Comparison of ENCODE assay signal across 24 cellular contexts in genomic region chr2:127565261-127566138, GRCh38. TPM values are rescaled to one million over a fixed set of nuclear protein-coding genes. Genes with fewer than 3 reads are reported as not detected.
"Had no signal": no experiment of that assay in that cellular context is flagged by ENCODE, and none has a peak within 500 bp of the region (broad histone marks: within the 10 kb centered on the region; RNA-seq: fewer than 3 reads in every experiment).

No MANE protein-coding gene starts in this region.

- H3K36me3 ChIP-seq: adrenal gland, ascending aorta, right lobe of liver, thyroid gland, upper lobe of right lung had no signal

- H3K9me3 ChIP-seq: adrenal gland, ascending aorta, right lobe of liver, thyroid gland, upper lobe of right lung had no signal

- DNase-seq: activated CD4-positive, alpha-beta T cell treated with anti-CD3 and anti-CD28 coated beads for 36 hours; activated CD4-positive, alpha-beta T cell treated with anti-CD3 and anti-CD28 coated beads, Interleukin-2, amount 50 U/mL, for 4 hours; activated CD4-positive, CD25-positive, alpha-beta regulatory T cell; activated naive CD4-positive, alpha-beta T cell treated with anti-CD3 and anti-CD28 coated beads for 36 hours; activated naive CD8-positive, alpha-beta T cell treated with anti-CD3 and anti-CD28 coated beads for 36 hours; activated T-cell treated with anti-CD3 and anti-CD28 coated beads, Interleukin-2, amount 50 U/mL, for 72 hours; caudate nucleus; effector CD4-positive, alpha-beta T cell; islet precursor cell; left cardiac atrium; mammary epithelial cell; naive B cell; occipital lobe; stimulated activated CD4-positive, alpha-beta T cell treated with anti-CD3 and anti-CD28 coated beads, Interleukin-4, amount 100 ng/mL, for 24 hours; stimulated activated naive CD8-positive, alpha-beta T cell treated with anti-CD3 and anti-CD28 coated beads, Interleukin-15, amount 100 ng/mL, for 72 hours; thyroid gland; upper lobe of right lung had no signal

- H3K4me3 ChIP-seq: adrenal gland, ascending aorta, right lobe of liver, SK-N-MC, skin epidermis, thyroid gland, upper lobe of right lung had no signal

- ATAC-seq: activated CD4-positive, alpha-beta T cell treated with anti-CD3 and anti-CD28 coated beads for 36 hours; activated T-cell treated with anti-CD3 and anti-CD28 coated beads, Interleukin-2, amount 50 U/mL, for 72 hours; left cardiac atrium; right lobe of liver; stimulated activated memory B cell treated with anti-CD40 and anti-IgM and Interleukin-4, amounts not matched to agents 10 μg/mL and 1 μg/mL and 100 μg/mL, for 72 hours; stimulated activated naive CD8-positive, alpha-beta T cell treated with anti-CD3 and anti-CD28 coated beads, Interleukin-15, amount 100 ng/mL, for 72 hours; upper lobe of right lung had no signal

- H3K27ac ChIP-seq: adrenal gland, ascending aorta, right lobe of liver, SK-N-MC, skin epidermis, thyroid gland, upper lobe of right lung had no signal

- H3K4me1 ChIP-seq: right lobe of liver, thyroid gland had no signal

- H3K27me3 ChIP-seq: adrenal gland, ascending aorta, right lobe of liver, thyroid gland, upper lobe of right lung had no signal

RNA-seq across cellular contexts. Expression of gene MYO7B, which starts 30.0 kb away (rescaled TPM):
- total RNA-seq: epithelial cell of proximal tubule, mammary epithelial cell, occipital lobe had no signal
- polyA plus RNA-seq: mammary epithelial cell had no signal
